In genomic region chr6:166307082-166307980, GRCh38 we compare ENCODE assay signal across 9 cellular contexts. TPM values are rescaled to one million over a fixed set of nuclear protein-coding genes. Genes with fewer than 3 reads are reported as not detected.
DNase-seq lines count a peak whose midpoint lies in the region; TF ChIP-seq lines count a peak whose summit lies in the region.
"Had no signal": no experiment of that assay in that cellular context is flagged by ENCODE, and none has a peak within 500 bp of the region (broad histone marks: within the 10 kb centered on the region; RNA-seq: fewer than 3 reads in every experiment).

No MANE protein-coding gene starts in this region.

- H3K4me1 ChIP-seq in SJCRH30 (no peaks in the 10 kb centered on the region), prostate gland (replicated peaks) (no peaks in the 10 kb centered on the region), HAP-1 (no peaks in the 10 kb centered on the region)

- 1% methylated on average over 76 of the region's 111 CpGs for WGBS in prostate gland

- H3K36me3 ChIP-seq in H7 (replicated peaks; ENCODE audit: control insufficient read depth, insufficient read depth, low read length) (no peaks in the 10 kb centered on the region), SJCRH30 (no peaks in the 10 kb centered on the region), prostate gland (no peaks in the 10 kb centered on the region), HAP-1 (replicated peaks) (no peaks in the 10 kb centered on the region)

- in situ Hi-C loops in HAP-1 (cut with MboI; ENCODE audit: low sequenced_read_pairs): no loop called here

- TF ChIP-seq CTCF in fibroblast of the aortic adventitia (IDR thresholded peaks at IDR 0.05; ENCODE audit: insufficient read depth, low read length): no peak
- no peak for TF ChIP-seq CTCF in prostate gland (IDR thresholded peaks at IDR 0.05)

- H3K27ac ChIP-seq in SJCRH30 (no peak overlapping the region), prostate gland (no peak overlapping the region)

- H3K9me3 ChIP-seq in SJCRH30 (replicated peaks) (no peaks in the 10 kb centered on the region), prostate gland (no peaks in the 10 kb centered on the region), HAP-1 (no peaks in the 10 kb centered on the region)

- H3K27me3 ChIP-seq in H7 (ENCODE audit: control insufficient read depth, insufficient read depth, low read length) (peaks cover 49% of the 10 kb centered on the region), SJCRH30 (no peaks in the 10 kb centered on the region), prostate gland (replicated peaks; ENCODE audit: insufficient read depth) (no peaks in the 10 kb centered on the region), HAP-1 (ENCODE audit: low read depth) (no peaks in the 10 kb centered on the region)

- peak overlapping the region; percentile 45 for H3K4me3 ChIP-seq in H7 (ENCODE audit: insufficient read depth, low read depth, low read length)
- H3K4me3 ChIP-seq in SJCRH30: peak overlapping the region; percentile 51
- H3K4me3 ChIP-seq in fibroblast of the aortic adventitia (ENCODE audit: low read depth, low read length): peak overlapping the region; percentile 31
- H3K4me3 ChIP-seq in prostate gland: peak overlapping the region; percentile 28 to 43
- H3K4me3 ChIP-seq in HAP-1: no peak overlapping the region

- DNase-seq in NCI-H524 (lab: John Stamatoyannopoulos, UW) (peak; percentile 13 to 53), NCI-H524 treated with DMSO at 0.1 percent for 48 hours (lab: John Stamatoyannopoulos, UW) (no peak), H7 (peak; percentile 84), SJCRH30 (no peak), fibroblast of the aortic adventitia (ENCODE audit: low read depth) (no peak), prostate gland (ENCODE audit: low spot score) (no peak), HAP-1 (ENCODE audit: low spot score in 2 of 2) (no peak), A172 (ENCODE audit: low spot score) (no peak)

- TF ChIP-seq POLR2A in prostate gland (IDR thresholded peaks at IDR 0.05): no peak

- intact Hi-C loops in prostate gland (cut with DNase I): no loop called here

RNA-seq across cellular contexts. Expression of gene PRR18, which starts 0.9 kb away (rescaled TPM):
- 0.07 and 0.11 TPM in 2 replicates for total RNA-seq in H7 (2014; rRNA removed; shearing (Covaris generic))
- total RNA-seq in SJCRH30 (2014; rRNA removed; shearing (Covaris generic)): 0.33 and 0.47 TPM in 2 replicates
- total RNA-seq in fibroblast of the aortic adventitia (ENCODE audit: low replicate concordance): not detected in 2 replicates
- total RNA-seq in prostate gland: under 1 TPM in 1 of 2 donors, not detected in 1; 0.27 TPM
- 0.14 and 0.24 TPM in 2 replicates for total RNA-seq in A172 (2014; rRNA removed; shearing (Covaris generic))
- total RNA-seq: CD4-positive, alpha-beta memory T cell had no signal

RNA-seq across cellular contexts. Expression of gene SFT2D1, which starts 35.0 kb away (rescaled TPM):
- 50.1 and 58.0 TPM in 2 replicates for total RNA-seq in H7 (2014; rRNA removed; shearing (Covaris generic))
- total RNA-seq in SJCRH30 (2014; rRNA removed; shearing (Covaris generic)): 70.1 and 75.8 TPM in 2 replicates
- total RNA-seq in fibroblast of the aortic adventitia (ENCODE audit: low replicate concordance) (10.8 and 37.7 TPM in 2 replicates), prostate gland (10 to 100 TPM; 64.8 to 72.3 TPM)
- 41.8 and 60.3 TPM in 2 replicates for total RNA-seq in A172 (2014; rRNA removed; shearing (Covaris generic))

Comparison
In these comparisons a context has a peak if more than half of its experiments do, and no peak if none do; other contexts are left out.
1. DNase-seq: peak in NCI-H524 (2 of 2) and H7 (single experiment); none in NCI-H524 treated with DMSO at 0.1 percent for 48 hours (single experiment), SJCRH30 (0 of 2), fibroblast of the aortic adventitia (single experiment), prostate gland (single experiment), HAP-1 (0 of 2) and A172 (single experiment).